Comparison of ENCODE assay signal across 1 cellular context in the genomic region with DNA sequence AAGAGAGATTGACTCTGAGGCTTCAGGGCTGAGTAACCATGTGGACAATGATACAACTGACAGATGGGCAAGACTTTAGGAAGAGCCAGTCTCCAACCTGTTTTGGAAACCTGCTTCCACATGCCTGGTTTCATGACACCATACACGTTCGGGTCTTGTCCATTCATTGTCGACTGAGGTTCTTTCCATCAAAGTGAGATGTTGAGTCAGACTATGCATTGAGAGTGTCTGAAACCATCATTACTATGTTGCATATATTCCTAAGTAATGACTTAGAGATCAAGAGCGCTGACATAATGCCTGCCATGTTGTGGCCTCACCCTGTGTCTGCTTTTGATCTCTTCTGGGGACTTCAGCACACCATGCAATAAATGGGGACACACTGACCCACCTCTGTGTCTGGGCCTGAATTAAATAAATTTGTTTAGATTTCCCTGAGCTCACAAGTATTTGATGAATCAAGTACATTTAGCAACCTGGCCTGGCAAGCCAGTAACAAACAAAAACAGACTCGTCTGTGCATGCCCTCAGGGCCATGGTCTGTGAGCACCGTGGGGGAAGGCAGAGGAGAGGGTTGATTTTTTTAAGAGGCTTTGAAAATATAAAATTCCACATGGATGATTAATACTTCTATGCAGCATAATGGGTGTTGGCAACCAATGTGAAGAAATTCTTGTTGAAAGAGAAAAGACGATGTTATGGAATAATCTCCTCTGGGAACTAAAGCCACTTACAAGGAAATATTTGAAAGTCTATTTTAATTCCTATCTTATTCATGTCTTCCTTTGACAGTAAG.
TF ChIP-seq lines count a peak whose summit lies in the region.

No MANE protein-coding gene starts in this region.

TF ChIP-seq in HCT116, 20 proteins besides CTCF, POLR2A, EP300 and RAD21 (continued from another document):
- TF ChIP-seq, protein P1, sequence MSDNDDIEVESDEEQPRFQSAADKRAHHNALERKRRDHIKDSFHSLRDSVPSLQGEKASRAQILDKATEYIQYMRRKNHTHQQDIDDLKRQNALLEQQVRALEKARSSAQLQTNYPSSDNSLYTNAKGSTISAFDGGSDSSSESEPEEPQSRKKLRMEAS (IDR thresholded peaks at IDR 0.05): no peak
- TF ChIP-seq YY1 (IDR thresholded peaks at IDR 0.05; ENCODE audit: extremely low read depth, insufficient replicate concordance, low read depth, low read length) (no peak), ZFX (IDR thresholded peaks at IDR 0.05) (no peak), POLR2AphosphoS5 (IDR thresholded peaks at IDR 0.05; ENCODE audit: low read depth, low read length) (no peak), CEBPB (IDR thresholded peaks at IDR 0.05; ENCODE audit: low read depth) (no peak), JUND (IDR thresholded peaks at IDR 0.05) (no peak), SP1 (IDR thresholded peaks at IDR 0.05; ENCODE audit: low read depth) (no peak)
TF ChIP-seq in HCT116: peak in this region for 0.
